Comparison of ENCODE assay signal across 9 cellular contexts in the genomic region with DNA sequence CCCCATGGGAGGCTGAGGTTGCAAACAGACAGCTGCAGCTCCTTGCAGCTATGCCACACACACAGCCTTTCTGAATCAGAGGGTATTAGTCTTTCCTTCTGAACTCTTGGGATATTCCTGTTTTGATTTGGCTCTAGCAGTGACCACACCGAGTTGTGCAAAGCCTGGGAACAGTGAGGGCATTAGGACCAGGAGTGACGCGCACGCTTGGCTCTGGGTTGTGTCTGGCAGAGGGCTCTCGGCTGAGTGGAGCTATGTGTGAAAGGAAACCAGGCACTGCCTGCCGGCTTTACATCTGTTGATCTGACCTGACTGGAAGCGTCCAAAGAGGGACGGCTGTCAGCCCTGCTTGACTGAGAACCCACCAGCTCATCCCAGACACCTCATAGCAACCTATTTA. TPM values are rescaled to one million over a fixed set of nuclear protein-coding genes. Genes with fewer than 3 reads are reported as not detected.
A peak's percentile ranks its signal among the peaks of the same experiment; 100 is the strongest.
DNase-seq lines count a peak whose midpoint lies in the region; ATAC-seq and TF ChIP-seq lines count a peak whose summit lies in the region.
"Had no signal": no experiment of that assay in that cellular context is flagged by ENCODE, and none has a peak within 500 bp of the region (broad histone marks: within the 10 kb centered on the region; RNA-seq: fewer than 3 reads in every experiment).

TSS of gene GALNT15 (plus strand) at position 292 of the 400 bp plus-strand sequence. CDS start 472 bp downstream, outside the sequence.

- H3K9ac ChIP-seq in subcutaneous abdominal adipose tissue (ENCODE audit: low read length in 5 of 5) = peak within 1 kb of the TSS in 4 of 5 donors; percentile 71 to 91 (median 74)

- H3K27ac ChIP-seq in layer of hippocampus (ENCODE audit: low read depth, low read length) (peak within 1 kb of the TSS; percentile 85), subcutaneous abdominal adipose tissue (ENCODE audit: low read depth, low read length) (peak within 1 kb of the TSS; percentile 69)

- no peak for ATAC-seq in stimulated activated naive B cell treated with anti-CD40 and anti-IgM and Interleukin-4, amounts not matched to agents 10 μg/mL and 1 μg/mL and 100 μg/mL, for 72 hours (replicated peaks)

- peaks cover 0 to 3% (median 0%) of the 10 kb centered on the region in 5 donors for H3K36me3 ChIP-seq in subcutaneous abdominal adipose tissue (ENCODE audit: control insufficient read depth in 5 of 5, insufficient read depth in 5 of 5, low read length in 5 of 5)

- H3K4me3 Mint-ChIP-seq in stimulated activated naive B cell treated with anti-CD40 and anti-IgM and Interleukin-4, amounts not matched to agents 10 μg/mL and 1 μg/mL and 100 μg/mL, for 72 hours = no peak within 1 kb of the TSS

- peaks cover 0 to 4% of the 10 kb centered on the region in 2 donors for H3K36me3 Mint-ChIP-seq in stimulated activated naive B cell treated with anti-CD40 and anti-IgM and Interleukin-4, amounts not matched to agents 10 μg/mL and 1 μg/mL and 100 μg/mL, for 72 hours

- H3K4me3 ChIP-seq in choroid plexus epithelial cell (ENCODE audit: low read depth, low read length) (peak within 1 kb of the TSS; percentile 3), subcutaneous abdominal adipose tissue (ENCODE audit: low read depth in 1 of 5, low read length in 5 of 5) (peak within 1 kb of the TSS; percentile 63 to 80 (median 67))

- peaks cover 0 to 1% of the 10 kb centered on the region in 2 donors for H3K4me1 Mint-ChIP-seq in stimulated activated naive B cell treated with anti-CD40 and anti-IgM and Interleukin-4, amounts not matched to agents 10 μg/mL and 1 μg/mL and 100 μg/mL, for 72 hours

- H3K9me3 Mint-ChIP-seq in stimulated activated naive B cell treated with anti-CD40 and anti-IgM and Interleukin-4, amounts not matched to agents 10 μg/mL and 1 μg/mL and 100 μg/mL, for 72 hours = peaks cover 4% of the 10 kb centered on the region in 2 donors

- no peaks in the 10 kb centered on the region for H3K9me3 ChIP-seq in subcutaneous abdominal adipose tissue (ENCODE audit: control insufficient read depth in 5 of 5, low read length in 5 of 5)

- peak; percentile 87 for DNase-seq in M059J (ENCODE audit: low read depth)
- peak; percentile 94 for DNase-seq in choroid plexus epithelial cell (ENCODE audit: low read depth)
- DNase-seq in effector CD8-positive, alpha-beta T cell (lab: John Stamatoyannopoulos, UW) = no peak
- DNase-seq in stimulated activated naive B cell treated with anti-CD40 and anti-IgM and Interleukin-4, amounts not matched to agents 10 μg/mL and 1 μg/mL and 100 μg/mL, for 72 hours = no peak
- no peak for DNase-seq in activated T-cell treated with anti-CD3 and anti-CD28 coated beads, Interleukin-2, amount 50 U/mL, for 48 hours
- DNase-seq in NCI-H1930 (lab: John Stamatoyannopoulos, UW) = no peak
- DNase-seq: NCI-H510A had no signal

- H3K4me1 ChIP-seq in subcutaneous abdominal adipose tissue (ENCODE audit: control insufficient read depth in 5 of 5, insufficient read depth in 5 of 5, low read length in 5 of 5) = peaks cover 29 to 61% (median 53%) of the 10 kb centered on the region in 5 donors

- no peak for TF ChIP-seq CTCF in choroid plexus epithelial cell (conservative IDR thresholded peaks at IDR 0.05; ENCODE audit: low read depth, low read length)

- H3K27ac Mint-ChIP-seq in stimulated activated naive B cell treated with anti-CD40 and anti-IgM and Interleukin-4, amounts not matched to agents 10 μg/mL and 1 μg/mL and 100 μg/mL, for 72 hours = no peak within 1 kb of the TSS

- peaks cover 18 to 20% of the 10 kb centered on the region in 2 donors for H3K27me3 Mint-ChIP-seq in stimulated activated naive B cell treated with anti-CD40 and anti-IgM and Interleukin-4, amounts not matched to agents 10 μg/mL and 1 μg/mL and 100 μg/mL, for 72 hours

- no peaks in the 10 kb centered on the region for H3K27me3 ChIP-seq in layer of hippocampus (ENCODE audit: control insufficient read depth, insufficient read depth, low read length)
- no peaks in the 10 kb centered on the region for H3K27me3 ChIP-seq in subcutaneous abdominal adipose tissue (ENCODE audit: control insufficient read depth in 5 of 5, insufficient read depth in 4 of 5, low read length in 5 of 5)

RNA-seq across cellular contexts. Expression of gene GALNT15, which starts in this region (rescaled TPM):
- 2.1 and 7.0 TPM in 2 replicates for total RNA-seq in M059J (2014; rRNA removed; shearing (Covaris generic))

Comparison
In these comparisons a context has a peak if more than half of its experiments do, and no peak if none do; other contexts are left out.
1. DNase-seq: peak in M059J (single experiment) and choroid plexus epithelial cell (single experiment); none in effector CD8-positive, alpha-beta T cell (single experiment), stimulated activated naive B cell treated with anti-CD40 and anti-IgM and Interleukin-4, amounts not matched to agents 10 μg/mL and 1 μg/mL and 100 μg/mL, for 72 hours (single experiment), activated T-cell treated with anti-CD3 and anti-CD28 coated beads, Interleukin-2, amount 50 U/mL, for 48 hours (0 of 2) and NCI-H1930 (0 of 2).